ENCODE assay signal across 15 cellular contexts in genomic region chr6:100366419-100366818, GRCh38.
DNase-seq lines count a peak whose midpoint lies in the region; ATAC-seq and TF ChIP-seq lines count a peak whose summit lies in the region.
"Had no signal": no experiment of that assay in that cellular context is flagged by ENCODE, and none has a peak within 500 bp of the region (broad histone marks: within the 10 kb centered on the region; RNA-seq: fewer than 3 reads in every experiment).

No MANE protein-coding gene starts in this region.

- H3K4me2 ChIP-seq in PC-9 = no peak overlapping the region

- H3K9me2 ChIP-seq in PC-9 (ENCODE audit: insufficient read depth) = no peaks in the 10 kb centered on the region

- in situ Hi-C loops in G401 (cut with HindIII; ENCODE audit: low sequenced_read_pairs) = no loop called here

- no peaks in the 10 kb centered on the region for H3K36me3 ChIP-seq in PC-9 (ENCODE audit: low read depth)

- no peaks in the 10 kb centered on the region for H3F3A ChIP-seq in PC-9 (ENCODE audit: insufficient read depth, low read depth)

- H3K27me3 ChIP-seq in PC-9 (ENCODE audit: insufficient read depth, low read depth) = no peaks in the 10 kb centered on the region

- H3K4me1 ChIP-seq in PC-9 (replicated peaks; ENCODE audit: insufficient read depth) = no peaks in the 10 kb centered on the region
- H3K4me1 ChIP-seq: parathyroid adenoma had no signal

- TF ChIP-seq CTCF in PC-9 (conservative IDR thresholded peaks at IDR 0.05) = no peak
- no peak for TF ChIP-seq CTCF in epithelial cell of proximal tubule (conservative IDR thresholded peaks at IDR 0.05; ENCODE audit: low read depth, low read length)

- CTCF ChIA-PET in PC-9 (lab: Charles Lee) = no interaction called here

- intact Hi-C loops in PC-9 (cut with micrococcal nuclease; ENCODE audit: unreplicated experiment) (no loop called here), head of caudate nucleus (cut with DNase I) (no loop called here), posterior cingulate gyrus (cut with DNase I) (no loop called here)

- H3K9me3 ChIP-seq in PC-9 (ENCODE audit: insufficient read depth, low read depth) = no peaks in the 10 kb centered on the region

- BruUV-seq in PC-9 (replicated peaks; lab: Mats Ljungman, UMichigan) = no TSS peak

- DNase-seq in HCEC 1CT (peak; percentile 93), PC-9 (no peak), epithelial cell of proximal tubule (ENCODE audit: low read depth) (peak; percentile 58), skeletal muscle cell (ENCODE audit: low read depth) (peak; percentile 60), head of caudate nucleus (no peak), G401 (ENCODE audit: low spot score) (no peak), posterior cingulate gyrus (no peak)
- DNase-seq: activated naive CD8-positive, alpha-beta T cell treated with anti-CD3 and anti-CD28 coated beads for 36 hours; CD4-positive, CD25-positive, alpha-beta regulatory T cell; hippocampal formation; SIG-M5; substantia nigra; T-helper 2 cell had no signal

- H3K4me3 ChIP-seq in PC-9 = no peak overlapping the region
- H3K4me3 ChIP-seq in epithelial cell of proximal tubule (ENCODE audit: low read depth, low read length) = no peak overlapping the region
- H3K4me3 ChIP-seq in skeletal muscle cell (ENCODE audit: low read depth, low read length) = no peak overlapping the region

- H4K20me1 ChIP-seq in PC-9 (ENCODE audit: insufficient read depth) = no peaks in the 10 kb centered on the region

- no peak for ATAC-seq in HG02798 (IDR thresholded peaks at IDR 0.05; ENCODE audit: poor library complexity, unreplicated experiment)

- peak overlapping the region; percentile 15; the same call in 1 of the 2 replicates for H2AFZ ChIP-seq in PC-9
- H2AFZ ChIP-seq: parathyroid adenoma had no signal

- H3K79me2 ChIP-seq in PC-9 (ENCODE audit: low read depth) = no peaks in the 10 kb centered on the region
- H3K79me2 ChIP-seq: parathyroid adenoma had no signal

- POLR2A ChIA-PET in PC-9 (lab: Charles Lee; ENCODE audit: unreplicated experiment) = no interaction called here

- H3K27ac ChIP-seq in PC-9 = no peak overlapping the region
- H3K27ac ChIP-seq: parathyroid adenoma had no signal

Comparison
In these comparisons a context has a peak if more than half of its experiments do, and no peak if none do; other contexts are left out.
1. DNase-seq: peak in HCEC 1CT (single experiment), epithelial cell of proximal tubule (single experiment) and skeletal muscle cell (single experiment); none in PC-9 (0 of 2), head of caudate nucleus (0 of 42), G401 (single experiment) and posterior cingulate gyrus (0 of 10).